In the genomic region with DNA sequence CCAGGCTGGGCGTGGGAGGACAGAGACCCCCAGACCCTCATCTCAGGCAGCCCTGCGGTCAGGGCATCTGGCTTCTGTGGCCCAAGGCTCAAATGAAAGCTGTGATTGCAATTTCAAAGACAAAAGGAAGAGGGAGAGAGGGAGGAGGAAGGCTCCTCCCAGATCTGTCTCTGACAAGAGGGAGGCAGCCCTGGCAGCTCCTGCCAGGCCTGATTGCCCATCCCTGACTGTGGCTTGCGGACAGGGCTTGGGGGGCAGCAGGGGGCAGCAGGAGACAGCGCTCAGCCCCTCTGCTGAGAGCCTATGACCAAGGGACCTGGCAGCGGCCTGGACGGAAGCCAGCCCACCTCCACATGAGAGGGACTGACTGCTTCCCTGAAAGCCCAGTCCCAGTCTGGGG, we compare ENCODE assay signal across 8 cellular contexts.
DNase-seq lines count a peak whose midpoint lies in the region; ATAC-seq and TF ChIP-seq lines count a peak whose summit lies in the region.

No MANE protein-coding gene starts in this region.

- DNase-seq in HuH-7 (ENCODE audit: low spot score): peak; percentile 32
- DNase-seq in SJSA1 (ENCODE audit: low read depth in 1 of 2, low spot score in 2 of 2): peak; percentile 66 to 83
- no peak for DNase-seq in left lung
- no peak for DNase-seq in activated gamma-delta T cell treated with Interleukin-2 at 50 U/mL for 16 hours
- DNase-seq in effector memory CD4-positive, alpha-beta T cell: no peak
- no peak for DNase-seq in effector memory CD8-positive, alpha-beta T cell

- H3K27me3 Mint-ChIP-seq in effector memory CD8-positive, alpha-beta T cell: peaks cover 7 to 21% of the 10 kb centered on the region in 2 donors

- H3K27ac ChIP-seq in SJSA1 (no peak overlapping the region), left lung (no peak overlapping the region)
- H3K27ac ChIP-seq in effector memory CD4-positive, alpha-beta T cell (ENCODE audit: insufficient read depth, low read length, poor library complexity, severe bottlenecking): no peak overlapping the region

- H3K4me3 Mint-ChIP-seq in effector memory CD8-positive, alpha-beta T cell: no peak overlapping the region

- H3K36me3 Mint-ChIP-seq in effector memory CD8-positive, alpha-beta T cell (ENCODE audit: insufficient read depth): no peaks in the 10 kb centered on the region

- intact Hi-C loops in left lung (cut with DNase I): no loop called here

- peak; percentile 69 for ATAC-seq in left lung
- no peak for ATAC-seq in GM21390 (IDR thresholded peaks at IDR 0.05; ENCODE audit: unreplicated experiment)
- no peak for ATAC-seq in effector memory CD8-positive, alpha-beta T cell (replicated peaks)

- H3K36me3 ChIP-seq in ES-I3 (ENCODE audit: insufficient read depth, low read length) (no peaks in the 10 kb centered on the region), SJSA1 (no peaks in the 10 kb centered on the region), left lung (no peaks in the 10 kb centered on the region)
- no peaks in the 10 kb centered on the region for H3K36me3 ChIP-seq in effector memory CD4-positive, alpha-beta T cell (ENCODE audit: control insufficient read depth, insufficient read depth, low read length)

- peak overlapping the region; percentile 13; the same call in 1 of the 2 replicates for H3K9ac ChIP-seq in ES-I3 (ENCODE audit: low read depth, low read length)

- H3K4me1 ChIP-seq in ES-I3 (ENCODE audit: insufficient read depth, low read length) (peaks cover 8% of the 10 kb centered on the region; the same call in 1 of the 2 replicates), SJSA1 (replicated peaks) (peaks cover 38% of the 10 kb centered on the region), left lung (no peaks in the 10 kb centered on the region)
- no peaks in the 10 kb centered on the region for H3K4me1 ChIP-seq in effector memory CD4-positive, alpha-beta T cell (ENCODE audit: control insufficient read depth, insufficient read depth, low read length, poor library complexity, severe bottlenecking)

- H3K27me3 ChIP-seq in SJSA1 (replicated peaks): no peaks in the 10 kb centered on the region
- peaks cover 0 to 38% of the 10 kb centered on the region in 2 donors for H3K27me3 ChIP-seq in left lung
- no peaks in the 10 kb centered on the region for H3K27me3 ChIP-seq in effector memory CD4-positive, alpha-beta T cell (replicated peaks; ENCODE audit: control insufficient read depth, insufficient read depth, low read length, poor library complexity, severe bottlenecking)

- no peak overlapping the region for H3K4me3 ChIP-seq in SJSA1
- no peak overlapping the region for H3K4me3 ChIP-seq in left lung
- no peak overlapping the region for H3K4me3 ChIP-seq in effector memory CD4-positive, alpha-beta T cell (ENCODE audit: insufficient read depth, low read depth, low read length, poor library complexity, severe bottlenecking)

- H3K9me3 ChIP-seq in ES-I3 (ENCODE audit: control insufficient read depth, insufficient read depth, low read length): no peaks in the 10 kb centered on the region
- H3K9me3 ChIP-seq in SJSA1 (replicated peaks): no peaks in the 10 kb centered on the region
- no peaks in the 10 kb centered on the region for H3K9me3 ChIP-seq in left lung
- H3K9me3 ChIP-seq in effector memory CD4-positive, alpha-beta T cell (ENCODE audit: control insufficient read depth, low read length): no peaks in the 10 kb centered on the region

- TF ChIP-seq CTCF in left lung (IDR thresholded peaks at IDR 0.05): no peak

- peak overlapping the region in 1 of 2 donors; percentile 60 for H3K27ac Mint-ChIP-seq in effector memory CD8-positive, alpha-beta T cell

- H3K4me1 Mint-ChIP-seq in effector memory CD8-positive, alpha-beta T cell (ENCODE audit: low read depth in 2 of 2): peaks cover 4% of the 10 kb centered on the region in 2 donors

- no peaks in the 10 kb centered on the region for H3K9me3 Mint-ChIP-seq in effector memory CD8-positive, alpha-beta T cell

Comparison
In these comparisons a context has a peak if more than half of its experiments do, and no peak if none do; other contexts are left out.
1. DNase-seq: peak in HuH-7 (single experiment) and SJSA1 (2 of 2); none in left lung (0 of 2), activated gamma-delta T cell treated with Interleukin-2 at 50 U/mL for 16 hours (single experiment), effector memory CD4-positive, alpha-beta T cell (0 of 3) and effector memory CD8-positive, alpha-beta T cell (0 of 3).